27 cellular contexts compared by ENCODE assay signal in the genomic region with DNA sequence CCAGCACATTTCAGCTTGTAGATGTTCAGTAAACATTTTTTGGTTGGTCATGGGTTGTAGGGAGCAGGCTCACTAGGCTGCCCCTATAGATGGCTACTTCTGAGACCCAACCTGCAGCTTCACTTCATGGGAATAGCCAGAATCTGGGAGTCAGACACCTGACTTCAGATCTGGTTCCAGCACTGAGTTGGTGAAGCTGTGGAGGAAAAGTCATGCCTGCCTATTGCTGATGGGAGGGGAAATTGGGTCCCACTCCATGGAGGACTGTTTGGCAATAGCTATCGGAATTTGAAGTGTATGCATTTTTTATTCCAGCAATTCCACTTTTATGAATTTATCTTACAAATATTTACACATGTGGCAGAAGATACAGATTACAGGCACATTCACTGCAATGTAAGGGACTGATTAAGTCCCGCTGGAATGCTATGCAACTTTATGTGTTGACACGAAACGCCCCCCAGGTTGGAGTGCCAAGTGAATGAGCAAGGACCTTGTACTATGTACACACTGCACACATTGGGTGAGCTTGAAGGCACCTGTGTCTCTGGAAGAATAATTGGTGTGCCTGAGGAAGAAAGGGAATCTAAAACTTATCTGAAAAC. TPM values are rescaled to one million over a fixed set of nuclear protein-coding genes. Genes with fewer than 3 reads are reported as not detected.
DNase-seq lines count a peak whose midpoint lies in the region; ATAC-seq and TF ChIP-seq lines count a peak whose summit lies in the region.
"Had no signal": no experiment of that assay in that cellular context is flagged by ENCODE, and none has a peak within 500 bp of the region (broad histone marks: within the 10 kb centered on the region; RNA-seq: fewer than 3 reads in every experiment).

No MANE protein-coding gene starts in this region.

- no peak overlapping the region for H2BK120ac ChIP-seq in mesenchymal stem cell (ENCODE audit: low read depth, low read length)

- no peak overlapping the region for H2BK12ac ChIP-seq in mesenchymal stem cell (ENCODE audit: low read length in 2 of 2)

- DNase-seq in Calu3 (peak; percentile 47), LNCaP clone FGC (ENCODE audit: low read depth) (peak; percentile 46), esophagus muscularis mucosa (ENCODE audit: extremely low spot score) (peak; percentile 82), mesenchymal stem cell (peak; percentile 6), NCI-H1417 treated with DMSO at 0.1 percent for 48 hours (lab: John Stamatoyannopoulos, UW) (no peak), cerebellar cortex (ENCODE audit: low spot score) (no peak)
- no peak for DNase-seq in activated CD4-positive, alpha-beta T cell treated with anti-CD3 and anti-CD28 coated beads, Interleukin-2, amount 50 U/mL, for 1 hour
- DNase-seq: ACHN; activated CD4-positive, alpha-beta T cell treated with anti-CD3 and anti-CD28 coated beads for 1 hour; effector memory CD4-positive, alpha-beta T cell; mesendoderm; naive thymus-derived CD8-positive, alpha-beta T cell; NCI-H1105; NCI-H524 treated with DMSO at 0.1 percent for 48 hours; posterior cingulate gyrus; Right ventricle myocardium superior; stimulated activated CD4-positive, alpha-beta T cell treated with anti-CD3 and anti-CD28 coated beads, Interleukin-1b, Interleukin-23, amount 100 ng/mL, for 48 hours; stimulated activated naive B cell treated with anti-CD40 and anti-IgM and Interleukin-4, amounts not matched to agents 10 μg/mL and 1 μg/mL and 100 μg/mL, for 72 hours had no signal

- no TSS peak for BruUV-seq in Calu3 (replicated peaks; lab: Mats Ljungman, UMichigan)

- intact Hi-C loops in Calu3 (cut with micrococcal nuclease; ENCODE audit: unreplicated experiment) (loop anchor here (2.0 kb wide), 1 partner anchor 153 kb away; no protein-coding TSS in a partner anchor), esophagus muscularis mucosa (cut with DNase I) (loop anchor here (10.0 kb wide), 1 partner anchor 159 kb away; the partner anchor contains the start of gene CCR5)

- no peak overlapping the region for H3K18ac ChIP-seq in mesenchymal stem cell (ENCODE audit: low read depth in 1 of 2, low read length in 2 of 2)

- no peak overlapping the region for H2BK5ac ChIP-seq in mesenchymal stem cell (ENCODE audit: low read depth, low read length, poor library complexity, severe bottlenecking)

- no peak overlapping the region for H4K91ac ChIP-seq in mesenchymal stem cell (ENCODE audit: low read length)

- H3K36me3 Mint-ChIP-seq in Calu3 (ENCODE audit: insufficient read depth, unreplicated experiment): no peaks in the 10 kb centered on the region
- H3K36me3 Mint-ChIP-seq: activated naive CD4-positive, alpha-beta T cell treated with anti-CD3 and anti-CD28 coated beads, Interleukin-2, amount 50 U/mL, for 72 hours; CD14-positive monocyte; naive thymus-derived CD8-positive, alpha-beta T cell had no signal

- H3K27ac Mint-ChIP-seq in Calu3 (ENCODE audit: unreplicated experiment): no peak overlapping the region
- H3K27ac Mint-ChIP-seq: activated naive CD4-positive, alpha-beta T cell treated with anti-CD3 and anti-CD28 coated beads, Interleukin-2, amount 50 U/mL, for 72 hours; activated T-helper 1 cell treated with anti-CD3 and anti-CD28 coated beads, Interleukin-12 subunit alpha, Interleukin-12 subunit beta, Interleukin-2, Interleukin-4 antibody, amounts not matched to agents 30 ng/mL and 10 ng/mL and 1 ng/mL, durations not matched to agents 14 hours and 24 hours and 36 hours; CD14-positive monocyte; stimulated activated naive B cell treated with anti-CD40 and anti-IgM and Interleukin-4, amounts not matched to agents 10 μg/mL and 1 μg/mL and 100 μg/mL, for 72 hours had no signal

- H3K9ac ChIP-seq in mesenchymal stem cell (ENCODE audit: low read length): no peak overlapping the region
- H3K9ac ChIP-seq: KMS-11 had no signal

- no peak for ATAC-seq in GM21381 (IDR thresholded peaks at IDR 0.05; ENCODE audit: unreplicated experiment)
- ATAC-seq: activated naive CD4-positive, alpha-beta T cell treated with anti-CD3 and anti-CD28 coated beads, Interleukin-2, amount 50 U/mL, for 72 hours; GM12878; naive thymus-derived CD8-positive, alpha-beta T cell; stimulated activated naive B cell treated with anti-CD40 and anti-IgM and Interleukin-4, amounts not matched to agents 10 μg/mL and 1 μg/mL and 100 μg/mL, for 72 hours had no signal

- TF ChIP-seq CTCF in Calu3 (IDR thresholded peaks at IDR 0.05; ENCODE audit: unreplicated experiment) (no peak), LNCaP clone FGC (IDR thresholded peaks at IDR 0.05; ENCODE audit: control insufficient read depth, extremely low read depth, insufficient read depth) (no peak), esophagus muscularis mucosa (IDR thresholded peaks at IDR 0.05) (no peak)

- no peak overlapping the region for H2AK5ac ChIP-seq in mesenchymal stem cell (ENCODE audit: low read length, severe bottlenecking)

- peaks cover 0 to 12% (median 0%) of the 10 kb centered on the region in 4 donors for H3K27me3 ChIP-seq in esophagus muscularis mucosa
- peaks cover 4 to 37% of the 10 kb centered on the region in 2 experiments for H3K27me3 ChIP-seq in mesenchymal stem cell (ENCODE audit: control insufficient read depth in 1 of 2, insufficient read depth in 1 of 2, low read length in 2 of 2)

- no peaks in the 10 kb centered on the region for H3K79me1 ChIP-seq in mesenchymal stem cell (replicated peaks; ENCODE audit: low read length, poor library complexity, severe bottlenecking)

- no peak overlapping the region for H3K14ac ChIP-seq in mesenchymal stem cell (ENCODE audit: low read length in 2 of 2)

- CTCF ChIA-PET in Calu3 (lab: Charles Lee): interaction anchor here (0.7 to 2.0 kb wide), 6 partner anchors 131 to 303 kb away, joined by 3 to 5 read pairs (median 3); partner anchors contain the start of genes CCR5 and FYCO1

- H3K4ac ChIP-seq in mesenchymal stem cell (ENCODE audit: low read depth in 1 of 2, low read length in 2 of 2): no peak overlapping the region

- H3K4me1 ChIP-seq in esophagus muscularis mucosa (no peaks in the 10 kb centered on the region), mesenchymal stem cell (ENCODE audit: control insufficient read depth, insufficient read depth, low read depth, low read length) (no peaks in the 10 kb centered on the region)

- no peak overlapping the region for H3K4me3 Mint-ChIP-seq in Calu3 (ENCODE audit: low read depth, unreplicated experiment)
- H3K4me3 Mint-ChIP-seq: activated T-helper 1 cell treated with anti-CD3 and anti-CD28 coated beads, Interleukin-12 subunit alpha, Interleukin-12 subunit beta, Interleukin-2, Interleukin-4 antibody, amounts not matched to agents 30 ng/mL and 10 ng/mL and 1 ng/mL, durations not matched to agents 14 hours and 24 hours and 36 hours; CD14-positive monocyte; naive thymus-derived CD8-positive, alpha-beta T cell; stimulated activated naive B cell treated with anti-CD40 and anti-IgM and Interleukin-4, amounts not matched to agents 10 μg/mL and 1 μg/mL and 100 μg/mL, for 72 hours had no signal

- TF ChIP-seq EP300 in esophagus muscularis mucosa (IDR thresholded peaks at IDR 0.05): no peak

- H2BK15ac ChIP-seq in mesenchymal stem cell (ENCODE audit: low read depth, poor library complexity, severe bottlenecking): no peak overlapping the region

- 73% methylated on average over 4 of the region's 4 CpGs for WGBS in esophagus muscularis mucosa
- WGBS in mesenchymal stem cell: 59% methylated on average over 3 of the region's 4 CpGs

- no peaks in the 10 kb centered on the region for H3K27me3 Mint-ChIP-seq in Calu3 (ENCODE audit: unreplicated experiment)
- H3K27me3 Mint-ChIP-seq: naive thymus-derived CD8-positive, alpha-beta T cell; stimulated activated naive B cell treated with anti-CD40 and anti-IgM and Interleukin-4, amounts not matched to agents 10 μg/mL and 1 μg/mL and 100 μg/mL, for 72 hours had no signal

- TF ChIP-seq POLR2A in esophagus muscularis mucosa (IDR thresholded peaks at IDR 0.05; ENCODE audit: low read depth): no peak

- H2AFZ ChIP-seq in mesenchymal stem cell (ENCODE audit: low read depth, low read length): no peak overlapping the region

- H3K4me3 ChIP-seq in LNCaP clone FGC (ENCODE audit: low read depth, low read length) (no peak overlapping the region), esophagus muscularis mucosa (no peak overlapping the region), mesenchymal stem cell (ENCODE audit: insufficient read depth in 1 of 2, low read depth in 1 of 2, low read length in 2 of 2) (no peak overlapping the region)
- H3K4me3 ChIP-seq: GM12878, thoracic aorta had no signal

- peaks cover 6% of the 10 kb centered on the region for H3K9me3 Mint-ChIP-seq in Calu3 (ENCODE audit: low read depth, unreplicated experiment)
- H3K9me3 Mint-ChIP-seq: activated naive CD4-positive, alpha-beta T cell treated with anti-CD3 and anti-CD28 coated beads, Interleukin-2, amount 50 U/mL, for 72 hours had no signal

- H3K4me1 Mint-ChIP-seq in Calu3 (ENCODE audit: low read depth, unreplicated experiment): peaks cover 10% of the 10 kb centered on the region

- peaks cover 0 to 3% (median 0%) of the 10 kb centered on the region in 4 donors for H3K9me3 ChIP-seq in esophagus muscularis mucosa
- peaks cover 5% of the 10 kb centered on the region for H3K9me3 ChIP-seq in mesenchymal stem cell (ENCODE audit: control insufficient read depth, low read length)
- H3K9me3 ChIP-seq: thoracic aorta had no signal

- H3K27ac ChIP-seq in esophagus muscularis mucosa (replicated peaks in 1 of 4) (no peak overlapping the region), mesenchymal stem cell (ENCODE audit: low read length, poor library complexity, severe bottlenecking) (no peak overlapping the region)
- H3K27ac ChIP-seq: KMS-11, thoracic aorta had no signal

- no peak overlapping the region for H4K8ac ChIP-seq in mesenchymal stem cell (ENCODE audit: low read length)

- H3K36me3 ChIP-seq in esophagus muscularis mucosa (no peaks in the 10 kb centered on the region), mesenchymal stem cell (ENCODE audit: control insufficient read depth in 1 of 2, insufficient read depth in 2 of 2, low read depth in 1 of 2, low read length in 2 of 2) (no peaks in the 10 kb centered on the region)
- H3K36me3 ChIP-seq: thoracic aorta had no signal

- H3K23ac ChIP-seq in mesenchymal stem cell (ENCODE audit: low read length in 2 of 2): no peak overlapping the region

- H3K4me2 ChIP-seq in mesenchymal stem cell (ENCODE audit: low read length, poor library complexity, severe bottlenecking): no peak overlapping the region
- H3K4me2 ChIP-seq: KMS-11 had no signal

RNA-seq across cellular contexts. Expression of gene CCR1, which starts 7.8 kb away (rescaled TPM):
- total RNA-seq in Calu3 (2022) (0.87 and 2.2 TPM in 2 replicates), esophagus muscularis mucosa (10 to 100 TPM in 1 of 4 donors, 1 to 10 TPM in 3; 5.3 to 42.1 (median 6.5) TPM)
- 0.50 TPM for polyA plus RNA-seq in mesenchymal stem cell (2013, experiment 1 of 2)
- polyA plus RNA-seq in mesenchymal stem cell (2013, experiment 2 of 2): 0.47 TPM
- total RNA-seq: H1 had no signal
- polyA plus RNA-seq: H1, keratinocyte had no signal

RNA-seq across cellular contexts. Expression of gene CCR3, which starts 26.3 kb away (rescaled TPM):
- total RNA-seq in Calu3 (2022) (0.17 TPM in 1 of 2 replicates, not detected in the other), esophagus muscularis mucosa (not detected)
- 0.06 TPM for polyA plus RNA-seq in mesenchymal stem cell (2013, experiment 1 of 2)
- 0.03 TPM for polyA plus RNA-seq in mesenchymal stem cell (2013, experiment 2 of 2)
- total RNA-seq: activated naive CD4-positive, alpha-beta T cell treated with anti-CD3 and anti-CD28 coated beads, Interleukin-2, amount 50 U/mL, for 72 hours; activated T-helper 1 cell treated with anti-CD3 and anti-CD28 coated beads, Interleukin-12 subunit alpha, Interleukin-12 subunit beta, Interleukin-2, Interleukin-4 antibody, amounts not matched to agents 30 ng/mL and 10 ng/mL and 1 ng/mL, durations not matched to agents 14 hours and 24 hours and 36 hours; H1; naive thymus-derived CD8-positive, alpha-beta T cell; Right ventricle myocardium superior; thoracic aorta had no signal
- polyA plus RNA-seq: H1; naive thymus-derived CD8-positive, alpha-beta T cell had no signal

Comparison
In these comparisons a context has a peak if more than half of its experiments do, and no peak if none do; other contexts are left out.
1. DNase-seq: peak in Calu3 (single experiment), LNCaP clone FGC (single experiment), esophagus muscularis mucosa (single experiment) and mesenchymal stem cell (single experiment); none in NCI-H1417 treated with DMSO at 0.1 percent for 48 hours (single experiment), activated CD4-positive, alpha-beta T cell treated with anti-CD3 and anti-CD28 coated beads, Interleukin-2, amount 50 U/mL, for 1 hour (single experiment) and cerebellar cortex (single experiment).